1 cellular context compared by ENCODE assay signal in genomic region chr6:30102701-30103629, GRCh38.
TF ChIP-seq lines count a peak whose summit lies in the region.

No MANE protein-coding gene starts in this region.

TF ChIP-seq in HepG2, 621 proteins besides CTCF, POLR2A, EP300 and RAD21 (continued from another document):
- TF ChIP-seq NFAT5 (CRISPR knock-in tag; IDR thresholded peaks at IDR 0.05) (no peak), KIAA2018 (CRISPR knock-in tag; IDR thresholded peaks at IDR 0.05; ENCODE audit: borderline replicate concordance) (no peak)
